20 cellular contexts compared by ENCODE assay signal in the genomic region with DNA sequence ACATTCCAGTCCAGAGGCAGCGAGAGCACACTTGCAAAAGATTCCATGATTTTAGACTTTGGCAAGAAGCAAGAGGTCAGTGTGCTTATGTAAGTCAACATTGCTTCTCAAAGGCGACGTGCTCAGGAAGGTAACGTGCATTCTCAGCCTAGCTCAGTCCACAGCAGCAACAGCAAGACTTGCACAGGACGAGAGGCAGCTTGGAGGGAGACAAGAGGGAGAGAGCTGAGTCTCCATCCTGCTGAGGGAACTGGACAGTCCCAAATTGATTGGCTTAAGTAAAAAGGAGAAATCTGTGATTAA. TPM values are rescaled to one million over a fixed set of nuclear protein-coding genes. Genes with fewer than 3 reads are reported as not detected.
A peak's percentile ranks its signal among the peaks of the same experiment; 100 is the strongest.
DNase-seq lines count a peak whose midpoint lies in the region; ATAC-seq and TF ChIP-seq lines count a peak whose summit lies in the region.
"Had no signal": no experiment of that assay in that cellular context is flagged by ENCODE, and none has a peak within 500 bp of the region (broad histone marks: within the 10 kb centered on the region; RNA-seq: fewer than 3 reads in every experiment).

No MANE protein-coding gene starts in this region.

- H3K4me1 ChIP-seq in liver (ENCODE audit: control insufficient read depth in 4 of 4, insufficient read depth in 4 of 4, low read length in 3 of 4) = peaks cover 4 to 10% (median 6%) of the 10 kb centered on the region in 4 donors
- H3K4me1 ChIP-seq: SJCRH30 had no signal

- H3K9ac ChIP-seq in liver (ENCODE audit: low read depth in 1 of 2, low read length in 2 of 2) = no peak overlapping the region

- H3K36me3 Mint-ChIP-seq in activated CD8-positive, alpha-beta memory T cell treated with anti-CD3 and anti-CD28 coated beads, Interleukin-2, amount 10 ng/mL, durations not matched to agents 7 days and 5 days = no peaks in the 10 kb centered on the region
- H3K36me3 Mint-ChIP-seq in activated B cell treated with CpG ODN at 0.5 μM for 24 hours (ENCODE audit: low read depth) = no peaks in the 10 kb centered on the region
- H3K36me3 Mint-ChIP-seq in stimulated activated naive B cell treated with anti-CD40 and anti-IgM and Interleukin-4, amounts not matched to agents 10 μg/mL and 1 μg/mL and 100 μg/mL, for 72 hours = no peaks in the 10 kb centered on the region
- H3K36me3 Mint-ChIP-seq: CD4-positive, alpha-beta memory T cell had no signal

- peak; percentile 46 to 61 for TF ChIP-seq RAD21 in liver (IDR thresholded peaks at IDR 0.05)

- no peak overlapping the region for H3K27ac Mint-ChIP-seq in activated CD8-positive, alpha-beta memory T cell treated with anti-CD3 and anti-CD28 coated beads, Interleukin-2, amount 10 ng/mL, durations not matched to agents 7 days and 5 days
- H3K27ac Mint-ChIP-seq in activated B cell treated with CpG ODN at 0.5 μM for 24 hours = peak overlapping the region; percentile 51
- peak overlapping the region; percentile 11 for H3K27ac Mint-ChIP-seq in stimulated activated naive B cell treated with anti-CD40 and anti-IgM and Interleukin-4, amounts not matched to agents 10 μg/mL and 1 μg/mL and 100 μg/mL, for 72 hours
- H3K27ac Mint-ChIP-seq: HFFc6 had no signal

- no peak overlapping the region for H3K4me3 ChIP-seq in liver (ENCODE audit: low read depth in 1 of 3, low read length in 3 of 3)
- H3K4me3 ChIP-seq: coronary artery, SJCRH30, tibial nerve had no signal

- H3K4me1 Mint-ChIP-seq in activated CD8-positive, alpha-beta memory T cell treated with anti-CD3 and anti-CD28 coated beads, Interleukin-2, amount 10 ng/mL, durations not matched to agents 7 days and 5 days = peaks cover 9% of the 10 kb centered on the region
- peaks cover 52% of the 10 kb centered on the region for H3K4me1 Mint-ChIP-seq in activated B cell treated with CpG ODN at 0.5 μM for 24 hours
- H3K4me1 Mint-ChIP-seq in stimulated activated naive B cell treated with anti-CD40 and anti-IgM and Interleukin-4, amounts not matched to agents 10 μg/mL and 1 μg/mL and 100 μg/mL, for 72 hours = peaks cover 20 to 50% of the 10 kb centered on the region in 2 donors

- POLR2A ChIA-PET in activated B cell treated with CpG ODN at 0.5 μM for 24 hours (lab: Charles Lee) = interaction anchor here (0.6 kb wide), 1 partner anchor 23 kb away, joined by 3 read pairs; no protein-coding TSS in a partner anchor
- POLR2A ChIA-PET in RWPE1 (lab: Yijun Ruan, JAX; ENCODE audit: low non-redundant PET) = no interaction called here

- ATAC-seq in activated CD8-positive, alpha-beta memory T cell treated with anti-CD3 and anti-CD28 coated beads, Interleukin-2, amount 10 ng/mL, durations not matched to agents 7 days and 5 days = no peak
- ATAC-seq in activated B cell treated with CpG ODN at 0.5 μM for 24 hours (ENCODE audit: low read depth) (no peak), HG02938 (IDR thresholded peaks at IDR 0.05; ENCODE audit: unreplicated experiment) (no peak)
- ATAC-seq in stimulated activated naive B cell treated with anti-CD40 and anti-IgM and Interleukin-4, amounts not matched to agents 10 μg/mL and 1 μg/mL and 100 μg/mL, for 72 hours (replicated peaks) = no peak
- ATAC-seq: activated CD4-positive, CD25-positive, alpha-beta regulatory T cell treated with anti-CD3 and anti-CD28 coated beads, Interleukin-2, amount 50 U/mL, for 24 hours had no signal

- intact Hi-C loops in activated B cell treated with CpG ODN at 0.5 μM for 24 hours (cut with micrococcal nuclease) = loop anchor here (5.0 kb wide), 1 partner anchor 36 kb away; no protein-coding TSS in a partner anchor

- H3K9me3 Mint-ChIP-seq in activated CD8-positive, alpha-beta memory T cell treated with anti-CD3 and anti-CD28 coated beads, Interleukin-2, amount 10 ng/mL, durations not matched to agents 7 days and 5 days (ENCODE audit: low read depth) = no peaks in the 10 kb centered on the region
- H3K9me3 Mint-ChIP-seq in activated B cell treated with CpG ODN at 0.5 μM for 24 hours = no peaks in the 10 kb centered on the region
- no peaks in the 10 kb centered on the region for H3K9me3 Mint-ChIP-seq in stimulated activated naive B cell treated with anti-CD40 and anti-IgM and Interleukin-4, amounts not matched to agents 10 μg/mL and 1 μg/mL and 100 μg/mL, for 72 hours
- H3K9me3 Mint-ChIP-seq: CD4-positive, alpha-beta memory T cell; HFFc6 had no signal

- DNase-seq in activated CD8-positive, alpha-beta memory T cell treated with anti-CD3 and anti-CD28 coated beads, Interleukin-2, amount 50 U/mL, for 48 hours = peak; percentile 33
- no peak for DNase-seq in activated CD8-positive, alpha-beta memory T cell treated with anti-CD3 and anti-CD28 coated beads, Interleukin-2, amount 10 ng/mL, durations not matched to agents 7 days and 5 days
- DNase-seq in activated B cell treated with CpG ODN at 0.5 μM for 24 hours = no peak
- no peak for DNase-seq in stimulated activated naive B cell treated with anti-CD40 and anti-IgM and Interleukin-4, amounts not matched to agents 10 μg/mL and 1 μg/mL and 100 μg/mL, for 72 hours
- DNase-seq in DMS79 treated with DMSO at 0.1 percent for 48 hours (lab: John Stamatoyannopoulos, UW) = no peak
- no peak for DNase-seq in RWPE1 (ENCODE audit: low spot score)
- DNase-seq: activated effector memory CD4-positive, alpha-beta T cell treated with Interleukin-2 at 50 U/mL for 16 hours; anterior cingulate cortex; CD4-positive, alpha-beta memory T cell; HFFc6; KG1; midbrain; NCI-H1105; nucleus accumbens; SJCRH30 had no signal

- no peak overlapping the region for H3K4me3 Mint-ChIP-seq in activated CD8-positive, alpha-beta memory T cell treated with anti-CD3 and anti-CD28 coated beads, Interleukin-2, amount 10 ng/mL, durations not matched to agents 7 days and 5 days
- H3K4me3 Mint-ChIP-seq in activated B cell treated with CpG ODN at 0.5 μM for 24 hours = peak overlapping the region; percentile 62
- peak overlapping the region in 1 of 2 donors; percentile 7 for H3K4me3 Mint-ChIP-seq in stimulated activated naive B cell treated with anti-CD40 and anti-IgM and Interleukin-4, amounts not matched to agents 10 μg/mL and 1 μg/mL and 100 μg/mL, for 72 hours
- H3K4me3 Mint-ChIP-seq: CD4-positive, alpha-beta memory T cell; HFFc6 had no signal

- WGBS in liver = 33% methylated on average over 5 of the region's 5 CpGs

- H3K9me3 ChIP-seq in liver (ENCODE audit: control insufficient read depth in 4 of 4, low read length in 3 of 4) = no peaks in the 10 kb centered on the region
- H3K9me3 ChIP-seq: tibial nerve had no signal

- H3K27me3 ChIP-seq in liver (ENCODE audit: control insufficient read depth in 4 of 4, insufficient read depth in 4 of 4, low read length in 3 of 4) = no peaks in the 10 kb centered on the region
- H3K27me3 ChIP-seq: tibial nerve had no signal

- CTCF ChIA-PET in activated CD8-positive, alpha-beta memory T cell treated with anti-CD3 and anti-CD28 coated beads, Interleukin-2, amount 10 ng/mL, durations not matched to agents 7 days and 5 days (lab: Charles Lee) = no interaction called here
- CTCF ChIA-PET in activated B cell treated with CpG ODN at 0.5 μM for 24 hours (lab: Charles Lee) (no interaction called here), RWPE1 (lab: Yijun Ruan, JAX) (no interaction called here)

- no peaks in the 10 kb centered on the region for H3K27me3 Mint-ChIP-seq in activated CD8-positive, alpha-beta memory T cell treated with anti-CD3 and anti-CD28 coated beads, Interleukin-2, amount 10 ng/mL, durations not matched to agents 7 days and 5 days
- no peaks in the 10 kb centered on the region for H3K27me3 Mint-ChIP-seq in activated B cell treated with CpG ODN at 0.5 μM for 24 hours
- no peaks in the 10 kb centered on the region for H3K27me3 Mint-ChIP-seq in stimulated activated naive B cell treated with anti-CD40 and anti-IgM and Interleukin-4, amounts not matched to agents 10 μg/mL and 1 μg/mL and 100 μg/mL, for 72 hours
- H3K27me3 Mint-ChIP-seq: CD4-positive, alpha-beta memory T cell had no signal

- H3K36me3 ChIP-seq in liver (ENCODE audit: control insufficient read depth in 4 of 4, insufficient read depth in 3 of 4, low read depth in 1 of 4, low read length in 3 of 4) = no peaks in the 10 kb centered on the region
- H3K36me3 ChIP-seq: SJCRH30, tibial nerve had no signal

- H3K27ac ChIP-seq in liver (ENCODE audit: low read depth in 1 of 2, low read length in 2 of 2) = no peak overlapping the region
- H3K27ac ChIP-seq in RWPE1 = no peak overlapping the region
- H3K27ac ChIP-seq: coronary artery, SJCRH30, tibial nerve had no signal

- TF ChIP-seq CTCF in activated B cell treated with CpG ODN at 0.5 μM for 24 hours (IDR thresholded peaks at IDR 0.05) (no peak), liver (IDR thresholded peaks at IDR 0.05; ENCODE audit: low read depth, low read length, missing input control) (no peak), RWPE1 (conservative IDR thresholded peaks at IDR 0.05; ENCODE audit: low read depth) (no peak)

TF ChIP-seq in liver, 16 proteins besides CTCF, POLR2A, EP300 and RAD21 (continues in another document):
- peak; percentile 87 for TF ChIP-seq HNF4G (IDR thresholded peaks at IDR 0.05)
- TF ChIP-seq EGR1 (IDR thresholded peaks at IDR 0.05; ENCODE audit: low read depth in 2 of 2) = no peak
- no peak for TF ChIP-seq TAF1 (conservative IDR thresholded peaks at IDR 0.05)
- TF ChIP-seq SP1 (IDR thresholded peaks at IDR 0.05) = peak; percentile 92
- TF ChIP-seq, protein P1, sequence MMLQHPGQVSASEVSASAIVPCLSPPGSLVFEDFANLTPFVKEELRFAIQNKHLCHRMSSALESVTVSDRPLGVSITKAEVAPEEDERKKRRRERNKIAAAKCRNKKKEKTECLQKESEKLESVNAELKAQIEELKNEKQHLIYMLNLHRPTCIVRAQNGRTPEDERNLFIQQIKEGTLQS (IDR thresholded peaks at IDR 0.05) = no peak
- TF ChIP-seq, protein P2, sequence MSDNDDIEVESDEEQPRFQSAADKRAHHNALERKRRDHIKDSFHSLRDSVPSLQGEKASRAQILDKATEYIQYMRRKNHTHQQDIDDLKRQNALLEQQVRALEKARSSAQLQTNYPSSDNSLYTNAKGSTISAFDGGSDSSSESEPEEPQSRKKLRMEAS (IDR thresholded peaks at IDR 0.05) = peak; percentile 4
- TF ChIP-seq YY1 (IDR thresholded peaks at IDR 0.05) = peak; percentile 66
- peak; percentile 78 for TF ChIP-seq FOXA2 (IDR thresholded peaks at IDR 0.05)

RNA-seq across cellular contexts. Expression of a gene that starts 56.5 kb away (rescaled TPM):
- total RNA-seq in activated CD8-positive, alpha-beta memory T cell treated with anti-CD3 and anti-CD28 coated beads, Interleukin-2, amount 10 ng/mL, durations not matched to agents 7 days and 5 days = 100 to 1,000 TPM; 401 to 507 TPM
- 249 and 275 TPM in 2 replicates for total RNA-seq in activated B cell treated with CpG ODN at 0.5 μM for 24 hours
- total RNA-seq in liver = 10 to 100 TPM; 74.4 to 98.1 TPM
- 10 to 100 TPM; 47.7 to 69.3 TPM for polyA plus RNA-seq in liver
